ENCODE assay signal across 15 cellular contexts in genomic region chr14:53630336-53630735, GRCh38.
DNase-seq lines count a peak whose midpoint lies in the region; ATAC-seq and TF ChIP-seq lines count a peak whose summit lies in the region.
"Had no signal": no experiment of that assay in that cellular context is flagged by ENCODE, and none has a peak within 500 bp of the region (broad histone marks: within the 10 kb centered on the region; RNA-seq: fewer than 3 reads in every experiment).

No MANE protein-coding gene starts in this region.

- TF ChIP-seq POLR2A in body of pancreas (IDR thresholded peaks at IDR 0.05) (no peak), testis (IDR thresholded peaks at IDR 0.05) (no peak)

- H3K9me3 ChIP-seq in body of pancreas (no peaks in the 10 kb centered on the region), testis (no peaks in the 10 kb centered on the region)
- H3K9me3 ChIP-seq: HAP-1, mucosa of descending colon had no signal

- H3K4me3 ChIP-seq in body of pancreas = no peak overlapping the region
- H3K4me3 ChIP-seq in testis = no peak overlapping the region
- H3K4me3 ChIP-seq: HAP-1, mucosa of descending colon had no signal

- no peaks in the 10 kb centered on the region for H3K27me3 ChIP-seq in body of pancreas
- H3K27me3 ChIP-seq in testis = no peaks in the 10 kb centered on the region

- H3K27ac ChIP-seq in body of pancreas (no peak overlapping the region), testis (no peak overlapping the region)
- H3K27ac ChIP-seq: KMS-11 had no signal

- H3K4me1 ChIP-seq in body of pancreas (peaks cover 5% of the 10 kb centered on the region), testis (no peaks in the 10 kb centered on the region)
- H3K4me1 ChIP-seq: HAP-1 had no signal

- DNase-seq in DMS 273 treated with DMSO at 0.1 percent for 48 hours (lab: John Stamatoyannopoulos, UW) (peak; percentile 89), NCI-H1092 (lab: John Stamatoyannopoulos, UW) (peak; percentile 97), NCI-H345 treated with DMSO at 0.1 percent for 48 hours (lab: John Stamatoyannopoulos, UW; ENCODE audit: unreplicated experiment) (peak; percentile 70), body of pancreas (peak in 1 of 4 donors; percentile 10), islet precursor cell (no peak), testis (no peak)
- no peak for DNase-seq in stimulated activated CD4-positive, alpha-beta T cell treated with anti-CD3 and anti-CD28 coated beads, Interleukin-4, amount 100 ng/mL, for 1 hour
- DNase-seq: activated CD4-positive, alpha-beta T cell treated with anti-CD3 and anti-CD28 coated beads for 36 hours; kidney; mucosa of descending colon; NCI-H510A treated with DMSO at 0.1 percent for 48 hours had no signal

- 23 to 28% methylated on average over 5 of the region's 5 CpGs for WGBS in body of pancreas, 2 donors
- 34 to 40% methylated on average over 5 of the region's 5 CpGs for WGBS in testis, 2 donors

- peak; percentile 40 for ATAC-seq in body of pancreas
- ATAC-seq in GM19463 (IDR thresholded peaks at IDR 0.05; ENCODE audit: unreplicated experiment) = no peak
- ATAC-seq: activated CD4-positive, alpha-beta T cell treated with anti-CD3 and anti-CD28 coated beads for 36 hours; activated naive CD4-positive, alpha-beta T cell treated with anti-CD3 and anti-CD28 coated beads, Interleukin-2, amount 50 U/mL, for 72 hours; mucosa of descending colon had no signal

- H3K36me3 ChIP-seq in body of pancreas (replicated peaks in 1 of 2; ENCODE audit: insufficient read depth in 1 of 2, low read depth in 2 of 2) (no peaks in the 10 kb centered on the region), testis (ENCODE audit: low read depth, missing control alignments) (no peaks in the 10 kb centered on the region)
- H3K36me3 ChIP-seq: HAP-1 had no signal

- TF ChIP-seq CTCF in body of pancreas (IDR thresholded peaks at IDR 0.05) (no peak), testis (IDR thresholded peaks at IDR 0.05) (no peak)

- intact Hi-C loops in body of pancreas (cut with DNase I) (no loop called here), testis (cut with DNase I; ENCODE audit: low total_unique reads) (no loop called here)

Comparison
In these comparisons a context has a peak if more than half of its experiments do, and no peak if none do; other contexts are left out.
1. DNase-seq: peak in DMS 273 treated with DMSO at 0.1 percent for 48 hours (single experiment), NCI-H1092 (single experiment) and NCI-H345 treated with DMSO at 0.1 percent for 48 hours (single experiment); none in stimulated activated CD4-positive, alpha-beta T cell treated with anti-CD3 and anti-CD28 coated beads, Interleukin-4, amount 100 ng/mL, for 1 hour (single experiment), islet precursor cell (single experiment) and testis (single experiment).